Comparison of ENCODE assay signal across 26 cellular contexts in genomic region chr7:67438913-67439312, GRCh38.
"Had no signal": no experiment of that assay in that cellular context is flagged by ENCODE, and none has a peak within 500 bp of the region (broad histone marks: within the 10 kb centered on the region; RNA-seq: fewer than 3 reads in every experiment).

No MANE protein-coding gene starts in this region.

- H3K27me3 Mint-ChIP-seq: activated B cell treated with CpG ODN at 0.5 μM for 24 hours; activated CD4-positive, alpha-beta T cell treated with anti-CD3 and anti-CD28 coated beads for 36 hours; activated naive CD8-positive, alpha-beta T cell; activated T-cell treated with anti-CD3 and anti-CD28 coated beads, Interleukin-2, amount 50 U/mL, for 24 hours; activated T-helper 17 cell treated with anti-CD3 and anti-CD28 coated beads, Interleukin-2, amount 50 U/mL, for 72 hours; central memory CD8-positive, alpha-beta T cell had no signal

- H3K9me3 ChIP-seq: adrenal gland, ascending aorta, colonic mucosa, left lung, sigmoid colon, testis, uterus had no signal

- H3K9me3 Mint-ChIP-seq: activated T-helper 17 cell treated with anti-CD3 and anti-CD28 coated beads, Interleukin-2, amount 50 U/mL, for 72 hours; central memory CD8-positive, alpha-beta T cell had no signal

- H3K27me3 ChIP-seq: adrenal gland, ascending aorta, brain microvascular endothelial cell, colonic mucosa, left lung, sigmoid colon, testis, uterus had no signal

- H3K36me3 Mint-ChIP-seq: activated naive CD8-positive, alpha-beta T cell; naive thymus-derived CD8-positive, alpha-beta T cell had no signal

- H3K4me3 Mint-ChIP-seq: activated B cell treated with CpG ODN at 0.5 μM for 24 hours; activated CD4-positive, alpha-beta T cell treated with anti-CD3 and anti-CD28 coated beads for 36 hours; activated naive CD8-positive, alpha-beta T cell; activated T-cell treated with anti-CD3 and anti-CD28 coated beads, Interleukin-2, amount 50 U/mL, for 24 hours; activated T-helper 17 cell treated with anti-CD3 and anti-CD28 coated beads, Interleukin-2, amount 50 U/mL, for 72 hours; central memory CD8-positive, alpha-beta T cell; mesothelial cell of epicardium; naive thymus-derived CD8-positive, alpha-beta T cell; T-helper 1 cell treated with Interleukin-12 subunit alpha and Interleukin-12 subunit beta and Interleukin-4 antibody, amounts not matched to agents 30 μg/mL and 1 μg/mL, for 36 hours had no signal

- H3K36me3 ChIP-seq: adrenal gland, ascending aorta, brain microvascular endothelial cell, colonic mucosa, left lung, sigmoid colon, uterus had no signal

- H3K27ac Mint-ChIP-seq: activated B cell treated with CpG ODN at 0.5 μM for 24 hours; activated CD4-positive, alpha-beta T cell treated with anti-CD3 and anti-CD28 coated beads for 36 hours; activated naive CD8-positive, alpha-beta T cell; activated T-cell treated with anti-CD3 and anti-CD28 coated beads, Interleukin-2, amount 50 U/mL, for 24 hours; activated T-helper 17 cell treated with anti-CD3 and anti-CD28 coated beads, Interleukin-2, amount 50 U/mL, for 72 hours; mesothelial cell of epicardium; naive thymus-derived CD8-positive, alpha-beta T cell; T-helper 1 cell treated with Interleukin-12 subunit alpha and Interleukin-12 subunit beta and Interleukin-4 antibody, amounts not matched to agents 30 μg/mL and 1 μg/mL, for 36 hours had no signal

- DNase-seq: activated B cell treated with CpG ODN at 0.5 μM for 24 hours; activated CD4-positive, alpha-beta T cell treated with anti-CD3 and anti-CD28 coated beads for 36 hours; activated CD4-positive, alpha-beta T cell treated with anti-CD3 and anti-CD28 coated beads, Interleukin-2, amount 50 U/mL, for 4 hours; activated CD8-positive, alpha-beta memory T cell treated with anti-CD3 and anti-CD28 coated beads for 24 hours; activated CD8-positive, alpha-beta memory T cell treated with anti-CD3 and anti-CD28 coated beads, Interleukin-2, amount 50 U/mL, for 4 hours; activated T-cell treated with anti-CD3 and anti-CD28 coated beads, Interleukin-2, amount 50 U/mL, for 24 hours; adrenal gland; brain microvascular endothelial cell; colonic mucosa; left lung; naive thymus-derived CD8-positive, alpha-beta T cell; retina; sigmoid colon; stimulated activated CD4-positive, alpha-beta T cell treated with anti-CD3 and anti-CD28 coated beads, Interleukin-2, amount 100 ng/mL, for 48 hours; stimulated activated naive CD4-positive, alpha-beta T cell; T1000; trophoblast cell; uterus had no signal

- H3K4me1 ChIP-seq: adrenal gland, ascending aorta, colonic mucosa, left lung, sigmoid colon, testis, uterus had no signal

- H3K4me3 ChIP-seq: adrenal gland, ascending aorta, colonic mucosa, left lung, sigmoid colon, smooth muscle cell, uterus had no signal

- ATAC-seq: activated CD4-positive, alpha-beta T cell treated with anti-CD3 and anti-CD28 coated beads for 36 hours; activated T-helper 17 cell treated with anti-CD3 and anti-CD28 coated beads, Interleukin-2, amount 50 U/mL, for 72 hours; left lung; naive thymus-derived CD8-positive, alpha-beta T cell had no signal

- H3K4me1 Mint-ChIP-seq: activated B cell treated with CpG ODN at 0.5 μM for 24 hours; activated CD4-positive, alpha-beta T cell treated with anti-CD3 and anti-CD28 coated beads for 36 hours; activated T-helper 17 cell treated with anti-CD3 and anti-CD28 coated beads, Interleukin-2, amount 50 U/mL, for 72 hours; central memory CD8-positive, alpha-beta T cell; mesothelial cell of epicardium; naive thymus-derived CD8-positive, alpha-beta T cell had no signal

- H3K27ac ChIP-seq: adrenal gland, ascending aorta, brain microvascular endothelial cell, colonic mucosa, left lung, sigmoid colon, testis, uterus had no signal
